Comparison of ENCODE assay signal across 1 cellular context in genomic region chr1:161863549-161863948, GRCh38.
TF ChIP-seq lines count a peak whose summit lies in the region.

No MANE protein-coding gene starts in this region.

TF ChIP-seq in IMR-90, 13 proteins besides CTCF, POLR2A, EP300 and RAD21 (continued from another document):
- TF ChIP-seq SMC3 (IDR thresholded peaks at IDR 0.05; ENCODE audit: low read depth, low read length) (no peak), MAZ (IDR thresholded peaks at IDR 0.05; ENCODE audit: borderline replicate concordance, low read depth, low read length) (no peak), NFE2L2 (IDR thresholded peaks at IDR 0.05; ENCODE audit: low read depth, low read length) (no peak), USF2 (IDR thresholded peaks at IDR 0.05; ENCODE audit: low read depth, low read length) (no peak), FOS (IDR thresholded peaks at IDR 0.05; ENCODE audit: low read depth, low read length) (no peak), CEBPB (IDR thresholded peaks at IDR 0.05; ENCODE audit: low read depth, low read length) (no peak)
